ENCODE assay signal across 23 cellular contexts in genomic region chr3:20035019-20035418, GRCh38. TPM values are rescaled to one million over a fixed set of nuclear protein-coding genes. Genes with fewer than 3 reads are reported as not detected.
"Had no signal": no experiment of that assay in that cellular context is flagged by ENCODE, and none has a peak within 500 bp of the region (broad histone marks: within the 10 kb centered on the region; RNA-seq: fewer than 3 reads in every experiment).

No MANE protein-coding gene starts in this region.

- H3K9me3 ChIP-seq: MG63, SK-N-SH had no signal

- DNase-seq: KBM-7, MG63, NCI-H1092, NCI-H1436, NCI-H187, NCI-H2029, NCI-H2081 treated with DMSO at 0.1 percent for 48 hours, NCI-H2171, NCI-H226, NCI-H446, NCI-H510A, NCI-H524 treated with DMSO at 0.1 percent for 48 hours, NCI-H69, NCI-H774, RPMI8226, SHP77, SK-N-SH, SW 1271 had no signal

- H3K27me3 ChIP-seq: MG63 had no signal

- H3K36me3 Mint-ChIP-seq: IgD-negative memory B cell had no signal

- H3K4me3 ChIP-seq: MG63 had no signal

- FAIRE-seq: RCC 7860 had no signal

- H3K27me3 Mint-ChIP-seq: IgD-negative memory B cell had no signal

- H3K9ac ChIP-seq: SK-N-SH had no signal

- H3K9me3 Mint-ChIP-seq: IgD-negative memory B cell had no signal

- H3K36me3 ChIP-seq: MG63 had no signal

- H3K4me2 ChIP-seq: SK-N-SH had no signal

RNA-seq across cellular contexts. Expression of gene PP2D1, which starts 23.0 kb away (rescaled TPM):
- total RNA-seq: HT1080, LHCN-M2, SK-MEL-5 had no signal
- polyA plus RNA-seq: SK-N-SH had no signal
